Comparison of ENCODE assay signal across 20 cellular contexts in genomic region chr7:112105584-112106540, GRCh38.
DNase-seq lines count a peak whose midpoint lies in the region; ATAC-seq lines count a peak whose summit lies in the region.
"Had no signal": no experiment of that assay in that cellular context is flagged by ENCODE, and none has a peak within 500 bp of the region (broad histone marks: within the 10 kb centered on the region; RNA-seq: fewer than 3 reads in every experiment).

No MANE protein-coding gene starts in this region.

- no peaks in the 10 kb centered on the region for H3K36me3 ChIP-seq in trophoblast cell (ENCODE audit: control insufficient read depth in 1 of 2, insufficient read depth in 2 of 2, low read length in 2 of 2)

- 100% methylated on average over 1 of the region's 8 CpGs for WGBS in trophoblast cell (ENCODE audit: extremely low coverage, insufficient coverage, insufficient read length)

- H3K79me2 ChIP-seq in trophoblast cell (ENCODE audit: control insufficient read depth, insufficient read depth, low read length, poor library complexity): no peaks in the 10 kb centered on the region

- H3K18ac ChIP-seq in trophoblast cell (ENCODE audit: low read length): no peak overlapping the region

- no peak overlapping the region for H2AK5ac ChIP-seq in trophoblast cell (ENCODE audit: low read length)

- no peak overlapping the region for H2BK5ac ChIP-seq in trophoblast cell (ENCODE audit: low read depth, low read length, poor library complexity)

- intact Hi-C loops in activated CD4-positive, alpha-beta T cell treated with anti-CD3 and anti-CD28 coated beads, Interleukin-2, amount 10 ng/mL, durations not matched to agents 24 days and 14 days (cut with micrococcal nuclease): no loop called here

- no peaks in the 10 kb centered on the region for H3K36me3 Mint-ChIP-seq in activated CD4-positive, alpha-beta T cell treated with anti-CD3 and anti-CD28 coated beads, Interleukin-2, amount 10 ng/mL, durations not matched to agents 24 days and 14 days (ENCODE audit: low read depth)
- H3K36me3 Mint-ChIP-seq: CD4-positive, CD25-positive, alpha-beta regulatory T cell had no signal

- no peaks in the 10 kb centered on the region for H3K4me1 ChIP-seq in trophoblast cell (ENCODE audit: control insufficient read depth in 1 of 2, insufficient read depth in 2 of 2, low read length in 2 of 2)
- H3K4me1 ChIP-seq: Caco-2 had no signal

- no peaks in the 10 kb centered on the region for H3K9me3 Mint-ChIP-seq in activated CD4-positive, alpha-beta T cell treated with anti-CD3 and anti-CD28 coated beads, Interleukin-2, amount 10 ng/mL, durations not matched to agents 24 days and 14 days
- H3K9me3 Mint-ChIP-seq: CD4-positive, CD25-positive, alpha-beta regulatory T cell had no signal

- H3K4ac ChIP-seq in trophoblast cell (ENCODE audit: low read depth, low read length): no peak overlapping the region

- H2AFZ ChIP-seq in trophoblast cell (ENCODE audit: insufficient read depth, low read length, poor library complexity): no peak overlapping the region

- H3K4me3 ChIP-seq in trophoblast cell (ENCODE audit: low read depth, low read length): no peak overlapping the region

- H4K8ac ChIP-seq in trophoblast cell (ENCODE audit: low read depth, low read length): peak overlapping the region; percentile 7

- no peak overlapping the region for H3K14ac ChIP-seq in trophoblast cell (ENCODE audit: low read length)

- no peak overlapping the region for H4K12ac ChIP-seq in trophoblast cell (ENCODE audit: low read depth, low read length)

- no peak overlapping the region for H3K4me2 ChIP-seq in trophoblast cell (ENCODE audit: low read length)

- H3K79me1 ChIP-seq in trophoblast cell (ENCODE audit: low read length): no peaks in the 10 kb centered on the region

- no peak overlapping the region for H3K27ac ChIP-seq in trophoblast cell (ENCODE audit: low read depth, low read length)

- no peak overlapping the region for H4K91ac ChIP-seq in trophoblast cell (ENCODE audit: low read depth, low read length)

- H3K4me3 Mint-ChIP-seq in activated CD4-positive, alpha-beta T cell treated with anti-CD3 and anti-CD28 coated beads, Interleukin-2, amount 10 ng/mL, durations not matched to agents 24 days and 14 days: no peak overlapping the region
- H3K4me3 Mint-ChIP-seq: CD4-positive, CD25-positive, alpha-beta regulatory T cell had no signal

- H2BK120ac ChIP-seq in trophoblast cell (ENCODE audit: insufficient read depth, low read length, poor library complexity): no peak overlapping the region

- ATAC-seq in HG03097 (IDR thresholded peaks at IDR 0.05; ENCODE audit: low FRiP score, unreplicated experiment): no peak
- ATAC-seq: SK-N-SH treated with all-trans-retinoic acid at 6 μM for 48 hours had no signal

- peak; percentile 32 for DNase-seq in activated CD4-positive, alpha-beta T cell treated with anti-CD3 and anti-CD28 coated beads, Interleukin-2, amount 10 ng/mL, durations not matched to agents 24 days and 14 days
- DNase-seq in activated CD4-positive, alpha-beta T cell treated with anti-CD3 and anti-CD28 coated beads for 48 hours: no peak
- peak; percentile 55 for DNase-seq in NCI-H82 (lab: John Stamatoyannopoulos, UW)
- peak; percentile 66 for DNase-seq in cerebellar cortex (ENCODE audit: low spot score)
- DNase-seq in trophoblast cell: no peak
- no peak for DNase-seq in stimulated activated naive CD4-positive, alpha-beta T cell treated with Interleukin-2 at 50 U/mL for 16 hours (lab: John Stamatoyannopoulos, UW)
- DNase-seq in ecto neural progenitor cell (ENCODE audit: low spot score): no peak
- DNase-seq: Caco-2; CD4-positive, CD25-positive, alpha-beta regulatory T cell; DMS53; H7; NCI-H1105 treated with DMSO at 0.1 percent for 48 hours; NCI-H187 treated with DMSO at 0.1 percent for 48 hours; NCI-H510A; NK-92 treated with Interleukin-12 subunit alpha and Interleukin-12 subunit beta, amount 100 ng/mL, for 24 hours; OCI-M1; SHP77 treated with DMSO at 0.1 percent for 48 hours had no signal

- no peak overlapping the region for H3K23ac ChIP-seq in trophoblast cell (ENCODE audit: low read length)

- no peaks in the 10 kb centered on the region for H3K27me3 ChIP-seq in trophoblast cell (ENCODE audit: insufficient read depth, low read length)

- H3K9ac ChIP-seq in trophoblast cell (ENCODE audit: low read length): no peak overlapping the region

- H3K27me3 Mint-ChIP-seq in activated CD4-positive, alpha-beta T cell treated with anti-CD3 and anti-CD28 coated beads, Interleukin-2, amount 10 ng/mL, durations not matched to agents 24 days and 14 days: peaks cover 2% of the 10 kb centered on the region
- H3K27me3 Mint-ChIP-seq: CD4-positive, CD25-positive, alpha-beta regulatory T cell had no signal

- no peaks in the 10 kb centered on the region for H3K9me3 ChIP-seq in trophoblast cell (ENCODE audit: insufficient read depth, low read depth, low read length)
- H3K9me3 ChIP-seq: Caco-2 had no signal

- no peak overlapping the region for H3K27ac Mint-ChIP-seq in activated CD4-positive, alpha-beta T cell treated with anti-CD3 and anti-CD28 coated beads, Interleukin-2, amount 10 ng/mL, durations not matched to agents 24 days and 14 days
- H3K27ac Mint-ChIP-seq: CD4-positive, CD25-positive, alpha-beta regulatory T cell; IgD-negative memory B cell had no signal

- H2BK12ac ChIP-seq in trophoblast cell (ENCODE audit: low read length): no peak overlapping the region

- no peaks in the 10 kb centered on the region for H3K4me1 Mint-ChIP-seq in activated CD4-positive, alpha-beta T cell treated with anti-CD3 and anti-CD28 coated beads, Interleukin-2, amount 10 ng/mL, durations not matched to agents 24 days and 14 days
- H3K4me1 Mint-ChIP-seq: CD4-positive, CD25-positive, alpha-beta regulatory T cell had no signal

Comparison
In these comparisons a context has a peak if more than half of its experiments do, and no peak if none do; other contexts are left out.
1. DNase-seq: peak in activated CD4-positive, alpha-beta T cell treated with anti-CD3 and anti-CD28 coated beads, Interleukin-2, amount 10 ng/mL, durations not matched to agents 24 days and 14 days (single experiment), NCI-H82 (single experiment) and cerebellar cortex (single experiment); none in activated CD4-positive, alpha-beta T cell treated with anti-CD3 and anti-CD28 coated beads for 48 hours (single experiment), trophoblast cell (0 of 2), stimulated activated naive CD4-positive, alpha-beta T cell treated with Interleukin-2 at 50 U/mL for 16 hours (single experiment) and ecto neural progenitor cell (single experiment).